In genomic region chr12:57645990-57646658, GRCh38 we compare ENCODE assay signal across 9 cellular contexts. TPM values are rescaled to one million over a fixed set of nuclear protein-coding genes. Genes with fewer than 3 reads are reported as not detected.
DNase-seq lines count a peak whose midpoint lies in the region; ATAC-seq, FAIRE-seq and TF ChIP-seq lines count a peak whose summit lies in the region.
"Not testable (repeated sequence)": the region's sequence is repeated elsewhere in the genome, so short reads cannot be mapped to it uniquely, and the experiment has no call there.
"Had no signal": no experiment of that assay in that cellular context is flagged by ENCODE, and none has a peak within 500 bp of the region (broad histone marks: within the 10 kb centered on the region; RNA-seq: fewer than 3 reads in every experiment).

No MANE protein-coding gene starts in this region.

- TSS peak; percentile 86 for BruUV-seq in K562 (replicated peaks; lab: Mats Ljungman, UMichigan)

- H2AFZ ChIP-seq in K562 (ENCODE audit: low read depth, low read length) = peak overlapping the region; percentile 86
- H2AFZ ChIP-seq in neuronal stem cell (ENCODE audit: low read length) = not testable (repeated sequence)

- not testable (repeated sequence) for H3K23ac ChIP-seq in neuronal stem cell (ENCODE audit: low read depth, low read length, poor library complexity)

- H3K9me3 ChIP-seq in K562 (replicated peaks; ENCODE audit: control insufficient read depth, insufficient read depth, low read depth, low read length); neuronal stem cell (replicated peaks in 1 of 2; ENCODE audit: control insufficient read depth in 2 of 2, insufficient read depth in 1 of 2, low read depth in 1 of 2, low read length in 2 of 2): not testable (repeated sequence)

- not testable (repeated sequence) for H3K79me2 ChIP-seq in K562 (ENCODE audit: control insufficient read depth, insufficient read depth, low read length)

- TF ChIP-seq CTCF in K562 (IDR thresholded peaks at IDR 0.05 in 2 of 3, conservative IDR thresholded peaks at IDR 0.05 in 1 of 3; ENCODE audit: insufficient read depth in 2 of 3, low read depth in 1 of 3, low read length in 3 of 3) = not testable (repeated sequence)

- H3K4me1 ChIP-seq in K562 (replicated peaks in 1 of 2; ENCODE audit: control insufficient read depth in 2 of 2, insufficient read depth in 2 of 2, low read length in 2 of 2) = peaks cover 7 to 11% of the 10 kb centered on the region in 2 experiments; a peak in 3 of 5 replicates
- not testable (repeated sequence) for H3K4me1 ChIP-seq in neuronal stem cell (ENCODE audit: control insufficient read depth in 2 of 2, insufficient read depth in 1 of 2, low read depth in 1 of 2, low read length in 2 of 2)

- peak overlapping the region; percentile 60 for H3K4me2 ChIP-seq in K562 (ENCODE audit: insufficient read depth, low read length)
- not testable (repeated sequence) for H3K4me2 ChIP-seq in neuronal stem cell (ENCODE audit: insufficient read depth, low read length, poor library complexity, severe bottlenecking)

- not testable (repeated sequence) for H3K9me1 ChIP-seq in K562 (ENCODE audit: control insufficient read depth, insufficient read depth, low read length)

- H3K9ac ChIP-seq in K562 (ENCODE audit: insufficient read depth in 1 of 2, low read depth in 2 of 2, low read length in 2 of 2) = peak overlapping the region in 1 of 2 experiments; percentile 38; a peak in 2 of 4 replicates
- not testable (repeated sequence) for H3K9ac ChIP-seq in neuronal stem cell (ENCODE audit: low read depth, low read length, poor library complexity)

- not testable (repeated sequence) for H2BK120ac ChIP-seq in neuronal stem cell (ENCODE audit: low read depth, low read length)

- TF ChIP-seq POLR2A in K562 (conservative IDR thresholded peaks at IDR 0.05) = not testable (repeated sequence)

- WGBS in K562 (ENCODE audit: insufficient coverage, low coverage, missing lambda C conversion rate) = 25% methylated on average over 8 of the region's 13 CpGs
- WGBS in neuronal stem cell (ENCODE audit: extremely low coverage in 2 of 2, insufficient read length in 2 of 2, insufficient replicate concordance in 1 of 2), 2 donors = no CpG with 5 or more reads among the region's 13 CpGs

- H2BK12ac ChIP-seq in neuronal stem cell (ENCODE audit: low read length) = not testable (repeated sequence)

- DNase-seq in DMS53 (lab: John Stamatoyannopoulos, UW) (peak; percentile 73), NAMALWA (ENCODE audit: low spot score) (peak; percentile 50), NCI-H345 (lab: John Stamatoyannopoulos, UW) (peak; percentile 15), RKO (ENCODE audit: low spot score) (peak; percentile 43), K562 (ENCODE audit: extremely low read depth in 1 of 4, low spot score in 3 of 4) (peak in 1 of 4 experiments; percentile 59), fibroblast of peridontal ligament (ENCODE audit: extremely low read depth) (peak; percentile 19), neuronal stem cell (ENCODE audit: low spot score) (peak; percentile 33)
- DNase-seq in HEK293T (ENCODE audit: extremely low spot score) = not testable (repeated sequence)

- ATAC-seq in K562 = peak; percentile 76

- intact Hi-C loops in K562 (cut with micrococcal nuclease) = not testable (repeated sequence)

- peak overlapping the region; percentile 69 for H3K27ac ChIP-seq in K562 (ENCODE audit: extremely low read depth, low read depth, low read length)
- not testable (repeated sequence) for H3K27ac ChIP-seq in neuronal stem cell (replicated peaks; ENCODE audit: low read length)

- not testable (repeated sequence) for H3K4ac ChIP-seq in neuronal stem cell (ENCODE audit: low read length)

- H2AK5ac ChIP-seq in neuronal stem cell (ENCODE audit: low read depth, low read length) = not testable (repeated sequence)

- H3K14ac ChIP-seq in neuronal stem cell (ENCODE audit: low read length) = not testable (repeated sequence)

- H3K27me3 ChIP-seq in K562 (ENCODE audit: control insufficient read depth in 2 of 2, insufficient read depth in 2 of 2, low read length in 2 of 2); neuronal stem cell (ENCODE audit: control insufficient read depth in 3 of 3, insufficient read depth in 3 of 3, low read depth in 1 of 3, low read length in 3 of 3): not testable (repeated sequence)

- CTCF ChIA-PET in HEK293T (lab: Yijun Ruan, JAX); K562 (lab: Yijun Ruan, JAX; ENCODE audit: low intra/inter-chr PET ratio): not testable (repeated sequence)

- not testable (repeated sequence) for H3K79me1 ChIP-seq in neuronal stem cell (ENCODE audit: low read depth, low read length)

- in situ Hi-C loops in K562 (cut with MboI) = not testable (repeated sequence)

- not testable (repeated sequence) for TF ChIP-seq RAD21 in K562 (CRISPR knock-in tag; conservative IDR thresholded peaks at IDR 0.05 in 1 of 2, IDR thresholded peaks at IDR 0.05 in 1 of 2)

- H2BK15ac ChIP-seq in neuronal stem cell (ENCODE audit: low read length) = not testable (repeated sequence)

- H3K36me3 ChIP-seq in K562 (ENCODE audit: control insufficient read depth, insufficient read depth, low read length); neuronal stem cell (replicated peaks in 1 of 2; ENCODE audit: control insufficient read depth in 2 of 2, insufficient read depth in 2 of 2, low read length in 2 of 2): not testable (repeated sequence)

- H3K4me3 ChIP-seq in K562; neuronal stem cell (ENCODE audit: low read length in 2 of 2): not testable (repeated sequence)

- not testable (repeated sequence) for H3K18ac ChIP-seq in neuronal stem cell (ENCODE audit: low read length)

- TF ChIP-seq EP300 in K562 (IDR thresholded peaks at IDR 0.05; ENCODE audit: low read length) = not testable (repeated sequence)

- not testable (repeated sequence) for H4K91ac ChIP-seq in neuronal stem cell (ENCODE audit: low read depth, low read length, poor library complexity)

- POLR2A ChIA-PET in HEK293T (lab: Yijun Ruan, JAX) = not testable (repeated sequence)
- POLR2A ChIA-PET in K562 (lab: Yijun Ruan, JAX) = interaction anchor here (0.8 kb wide), 1 partner anchor 14 kb away, joined by 3 read pairs; no protein-coding TSS in a partner anchor

- H2BK5ac ChIP-seq in neuronal stem cell (ENCODE audit: low read length) = not testable (repeated sequence)

- not testable (repeated sequence) for H4K8ac ChIP-seq in neuronal stem cell (ENCODE audit: low read depth, low read length)

- FAIRE-seq in K562 (lab: Jason Lieb, UNC) = not testable (repeated sequence)

- H4K20me1 ChIP-seq in K562 (replicated peaks; ENCODE audit: control insufficient read depth, insufficient read depth, low read length) = not testable (repeated sequence)

RNA-seq across cellular contexts. Expression of gene B4GALNT1, which starts 13.1 kb away (rescaled TPM):
- 50.8 and 90.4 TPM in 2 replicates for total RNA-seq in K562 (2011; cell fraction: chromatin; rRNA removed; ENCODE audit: low replicate concordance)
- total RNA-seq in K562 (2011; cell fraction: nucleolus; rRNA removed) = 64.4 and 74.2 TPM in 2 replicates
- 62.8 and 71.3 TPM in 2 replicates for total RNA-seq in K562 (2011; cell fraction: nucleoplasm; rRNA removed)
- total RNA-seq in K562 (2014; rRNA removed) (18.3 and 21.8 TPM in 2 replicates), K562 (2014; rRNA removed; fragmentation: Illumina TruSeq; extraction: Trizol) (5.9 and 7.7 TPM in 2 replicates), K562 (2015; rRNA removed; fragmentation: Illumina TruSeq; extraction: Trizol) (9.8 and 9.9 TPM in 2 replicates), K562 (2021) (26.3 and 32.2 TPM in 2 replicates)
- polyA plus RNA-seq in K562 (2011; rRNA removed) (7.3 and 12.2 TPM in 2 replicates), K562 (2014; fragmentation: Illumina TruSeq; extraction: Trizol) (17.4 and 17.5 TPM in 2 replicates), K562 (2014; fragmentation: Nextera tagmentation; extraction: Ambion mirVana) (1 to 10 TPM; 1.0 to 1.7 TPM), K562 (2014; rRNA removed) (20.6 and 21.0 TPM in 2 replicates)
- polyA plus RNA-seq in K562 (2011; cell fraction: cytosol; rRNA removed) = 7.6 and 15.8 TPM in 2 replicates
- polyA plus RNA-seq in K562 (2011; cell fraction: nucleus; rRNA removed) = 63.0 and 75.2 TPM in 2 replicates
- polyA plus RNA-seq in K562 (2012) = 14.4 and 26.8 TPM in 2 replicates
- 6.4 and 6.5 TPM in 2 replicates for polyA minus RNA-seq in K562 (2011; rRNA and poly(A)+ RNA removed)
- 5.6 and 11.6 TPM in 2 replicates for polyA minus RNA-seq in K562 (2011; cell fraction: cytosol; rRNA and poly(A)+ RNA removed)
- 28.7 and 34.7 TPM in 2 replicates for polyA minus RNA-seq in K562 (2011; cell fraction: nucleus; rRNA and poly(A)+ RNA removed)
- polyA plus RNA-seq in neuronal stem cell (2013, experiment 1 of 2) = 1.8 TPM
- 1.6 TPM for polyA plus RNA-seq in neuronal stem cell (2013, experiment 2 of 2)
- total RNA-seq: CD8-positive, alpha-beta T cell had no signal

RNA-seq across cellular contexts. Expression of gene ARHGEF25, which starts 34.9 kb away (rescaled TPM):
- 50.1 and 109 TPM in 2 replicates for total RNA-seq in K562 (2011; cell fraction: chromatin; rRNA removed; ENCODE audit: low replicate concordance)
- 60.5 and 65.7 TPM in 2 replicates for total RNA-seq in K562 (2011; cell fraction: nucleolus; rRNA removed)
- total RNA-seq in K562 (2011; cell fraction: nucleoplasm; rRNA removed) = 44.0 and 54.3 TPM in 2 replicates
- 11.6 and 18.6 TPM in 2 replicates for total RNA-seq in K562 (2014; rRNA removed)
- 7.5 and 9.2 TPM in 2 replicates for total RNA-seq in K562 (2014; rRNA removed; fragmentation: Illumina TruSeq; extraction: Trizol)
- total RNA-seq in K562 (2015; rRNA removed; fragmentation: Illumina TruSeq; extraction: Trizol) = 4.9 and 6.1 TPM in 2 replicates
- total RNA-seq in K562 (2021) = 13.6 and 15.0 TPM in 2 replicates
- 13.3 and 18.1 TPM in 2 replicates for polyA plus RNA-seq in K562 (2011; rRNA removed)
- polyA plus RNA-seq in K562 (2011; cell fraction: cytosol; rRNA removed) = 8.7 and 11.6 TPM in 2 replicates
- 115 and 121 TPM in 2 replicates for polyA plus RNA-seq in K562 (2011; cell fraction: nucleus; rRNA removed)
- 13.4 and 18.0 TPM in 2 replicates for polyA plus RNA-seq in K562 (2012)
- polyA plus RNA-seq in K562 (2014; fragmentation: Illumina TruSeq; extraction: Trizol) = 14.1 and 14.9 TPM in 2 replicates
- polyA plus RNA-seq in K562 (2014; fragmentation: Nextera tagmentation; extraction: Ambion mirVana) = 1 to 10 TPM in 1 of 2 experiments, under 1 TPM in 1; 0.13 to 1.4 TPM
- polyA plus RNA-seq in K562 (2014; rRNA removed) = 16.0 and 17.3 TPM in 2 replicates
- polyA minus RNA-seq in K562 (2011; rRNA and poly(A)+ RNA removed) = 6.2 and 7.1 TPM in 2 replicates
- 2.8 TPM in 2 replicates for polyA minus RNA-seq in K562 (2011; cell fraction: cytosol; rRNA and poly(A)+ RNA removed)
- 10.5 and 16.6 TPM in 2 replicates for polyA minus RNA-seq in K562 (2011; cell fraction: nucleus; rRNA and poly(A)+ RNA removed)
- polyA plus RNA-seq in neuronal stem cell (2013, experiment 1 of 2) = 14.2 TPM
- polyA plus RNA-seq in neuronal stem cell (2013, experiment 2 of 2) = 13.8 TPM

RNA-seq across cellular contexts. Expression of gene DTX3, which starts 41.5 kb away (rescaled TPM):
- 0.44 and 0.72 TPM in 2 replicates for total RNA-seq in K562 (2011; cell fraction: chromatin; rRNA removed; ENCODE audit: low replicate concordance)
- total RNA-seq in K562 (2011; cell fraction: nucleolus; rRNA removed) = 0.13 TPM in 1 of 2 replicates, not detected in the other
- total RNA-seq in K562 (2011; cell fraction: nucleoplasm; rRNA removed) = 0.29 and 1.1 TPM in 2 replicates
- total RNA-seq in K562 (2014; rRNA removed) (not detected in 2 replicates), K562 (2014; rRNA removed; fragmentation: Illumina TruSeq; extraction: Trizol) (not detected in 2 replicates), K562 (2015; rRNA removed; fragmentation: Illumina TruSeq; extraction: Trizol) (not detected in 2 replicates), K562 (2021) (0.09 TPM in 1 of 2 replicates, not detected in the other)
- polyA plus RNA-seq in K562 (2011; rRNA removed) (0.15 TPM in 1 of 2 replicates, not detected in the other), K562 (2014; fragmentation: Illumina TruSeq; extraction: Trizol) (not detected in 2 replicates), K562 (2014; fragmentation: Nextera tagmentation; extraction: Ambion mirVana) (under 1 TPM; 0.03 to 0.06 TPM), K562 (2014; rRNA removed) (not detected in 2 replicates)
- 0.03 and 0.04 TPM in 2 replicates for polyA plus RNA-seq in K562 (2011; cell fraction: cytosol; rRNA removed)
- polyA plus RNA-seq in K562 (2011; cell fraction: nucleus; rRNA removed) = 0.53 and 0.62 TPM in 2 replicates
- 0.05 TPM in 1 of 2 replicates, not detected in the other for polyA plus RNA-seq in K562 (2012)
- not detected in 2 replicates for polyA minus RNA-seq in K562 (2011; rRNA and poly(A)+ RNA removed)
- not detected in 2 replicates for polyA minus RNA-seq in K562 (2011; cell fraction: cytosol; rRNA and poly(A)+ RNA removed)
- polyA minus RNA-seq in K562 (2011; cell fraction: nucleus; rRNA and poly(A)+ RNA removed) = 0.13 TPM in 1 of 2 replicates, not detected in the other
- 66.7 TPM for polyA plus RNA-seq in neuronal stem cell (2013, experiment 1 of 2)
- polyA plus RNA-seq in neuronal stem cell (2013, experiment 2 of 2) = 64.9 TPM

RNA-seq across cellular contexts. Expression of gene OS9, which starts 47.8 kb away (rescaled TPM):
- total RNA-seq in K562 (2011; cell fraction: chromatin; rRNA removed; ENCODE audit: low replicate concordance) = 197 and 263 TPM in 2 replicates
- 185 and 199 TPM in 2 replicates for total RNA-seq in K562 (2011; cell fraction: nucleolus; rRNA removed)
- total RNA-seq in K562 (2011; cell fraction: nucleoplasm; rRNA removed) = 161 and 189 TPM in 2 replicates
- total RNA-seq in K562 (2014; rRNA removed) = 88.5 and 93.7 TPM in 2 replicates
- 71.3 and 77.4 TPM in 2 replicates for total RNA-seq in K562 (2014; rRNA removed; fragmentation: Illumina TruSeq; extraction: Trizol)
- 90.2 and 97.8 TPM in 2 replicates for total RNA-seq in K562 (2015; rRNA removed; fragmentation: Illumina TruSeq; extraction: Trizol)
- total RNA-seq in K562 (2021) = 85.4 and 89.5 TPM in 2 replicates
- 84.0 and 113 TPM in 2 replicates for polyA plus RNA-seq in K562 (2011; rRNA removed)
- 96.9 and 176 TPM in 2 replicates for polyA plus RNA-seq in K562 (2011; cell fraction: cytosol; rRNA removed)
- 254 and 358 TPM in 2 replicates for polyA plus RNA-seq in K562 (2011; cell fraction: nucleus; rRNA removed)
- polyA plus RNA-seq in K562 (2012) = 145 and 222 TPM in 2 replicates
- 93.3 and 105 TPM in 2 replicates for polyA plus RNA-seq in K562 (2014; fragmentation: Illumina TruSeq; extraction: Trizol)
- polyA plus RNA-seq in K562 (2014; fragmentation: Nextera tagmentation; extraction: Ambion mirVana) = 1 to 10 TPM; 4.6 to 7.9 TPM
- polyA plus RNA-seq in K562 (2014; rRNA removed) = 89.0 and 102 TPM in 2 replicates
- 130 and 134 TPM in 2 replicates for polyA minus RNA-seq in K562 (2011; rRNA and poly(A)+ RNA removed)
- 33.0 and 35.3 TPM in 2 replicates for polyA minus RNA-seq in K562 (2011; cell fraction: cytosol; rRNA and poly(A)+ RNA removed)
- polyA minus RNA-seq in K562 (2011; cell fraction: nucleus; rRNA and poly(A)+ RNA removed) = 41.7 and 80.5 TPM in 2 replicates
- 46.7 TPM for polyA plus RNA-seq in neuronal stem cell (2013, experiment 1 of 2)
- 45.7 TPM for polyA plus RNA-seq in neuronal stem cell (2013, experiment 2 of 2)

RNA-seq across cellular contexts. Expression of gene PIP4K2C, which starts 55.1 kb away (rescaled TPM):
- 28.9 and 41.5 TPM in 2 replicates for total RNA-seq in K562 (2011; cell fraction: chromatin; rRNA removed; ENCODE audit: low replicate concordance)
- 20.9 and 21.7 TPM in 2 replicates for total RNA-seq in K562 (2011; cell fraction: nucleolus; rRNA removed)
- total RNA-seq in K562 (2011; cell fraction: nucleoplasm; rRNA removed) = 26.5 and 30.7 TPM in 2 replicates
- total RNA-seq in K562 (2014; rRNA removed) (13.8 and 20.7 TPM in 2 replicates), K562 (2014; rRNA removed; fragmentation: Illumina TruSeq; extraction: Trizol) (18.3 and 19.9 TPM in 2 replicates), K562 (2015; rRNA removed; fragmentation: Illumina TruSeq; extraction: Trizol) (18.0 and 22.3 TPM in 2 replicates), K562 (2021) (28.8 and 29.3 TPM in 2 replicates)
- polyA plus RNA-seq in K562 (2011; rRNA removed) (31.3 and 31.4 TPM in 2 replicates), K562 (2014; fragmentation: Illumina TruSeq; extraction: Trizol) (39.5 and 41.4 TPM in 2 replicates), K562 (2014; fragmentation: Nextera tagmentation; extraction: Ambion mirVana) (10 to 100 TPM in 1 of 2 experiments, 1 to 10 TPM in 1; 9.0 to 10.8 TPM), K562 (2014; rRNA removed) (18.5 and 25.8 TPM in 2 replicates)
- polyA plus RNA-seq in K562 (2011; cell fraction: cytosol; rRNA removed) = 16.1 and 24.3 TPM in 2 replicates
- 42.4 and 45.7 TPM in 2 replicates for polyA plus RNA-seq in K562 (2011; cell fraction: nucleus; rRNA removed)
- polyA plus RNA-seq in K562 (2012) = 23.2 and 26.6 TPM in 2 replicates
- 20.2 and 21.0 TPM in 2 replicates for polyA minus RNA-seq in K562 (2011; rRNA and poly(A)+ RNA removed)
- 9.1 and 18.2 TPM in 2 replicates for polyA minus RNA-seq in K562 (2011; cell fraction: cytosol; rRNA and poly(A)+ RNA removed)
- polyA minus RNA-seq in K562 (2011; cell fraction: nucleus; rRNA and poly(A)+ RNA removed) = 6.7 and 9.2 TPM in 2 replicates
- 9.6 TPM for polyA plus RNA-seq in neuronal stem cell (2013, experiment 1 of 2)
- polyA plus RNA-seq in neuronal stem cell (2013, experiment 2 of 2) = 9.4 TPM
